Comparison of ENCODE assay signal across 13 cellular contexts in the genomic region with DNA sequence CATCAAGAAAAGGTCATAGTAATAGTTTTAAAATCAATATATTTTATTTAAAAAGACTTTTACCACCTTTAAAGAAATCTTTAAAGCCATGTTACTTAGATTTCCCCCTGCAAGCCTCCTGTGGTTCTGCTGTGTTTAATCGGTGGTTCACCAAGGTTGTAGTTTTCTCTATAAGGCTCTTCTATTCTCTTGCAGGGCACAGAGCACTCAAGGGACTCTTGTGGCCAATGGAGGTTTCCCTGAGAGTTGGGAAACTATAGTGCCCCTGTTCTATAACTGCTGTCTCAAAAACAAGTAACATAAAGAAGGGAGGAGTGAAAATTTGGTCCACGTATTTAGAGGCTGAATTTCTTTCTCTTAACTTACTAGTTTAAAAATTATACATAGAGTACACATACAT. TPM values are rescaled to one million over a fixed set of nuclear protein-coding genes. Genes with fewer than 3 reads are reported as not detected.
DNase-seq lines count a peak whose midpoint lies in the region; ATAC-seq and TF ChIP-seq lines count a peak whose summit lies in the region.
"Had no signal": no experiment of that assay in that cellular context is flagged by ENCODE, and none has a peak within 500 bp of the region (broad histone marks: within the 10 kb centered on the region; RNA-seq: fewer than 3 reads in every experiment).

No MANE protein-coding gene starts in this region.

- ATAC-seq in naive thymus-derived CD4-positive, alpha-beta T cell = no peak
- ATAC-seq in HG03521 (IDR thresholded peaks at IDR 0.05; ENCODE audit: unreplicated experiment) = no peak
- ATAC-seq: Panc1, Right ventricle myocardium inferior had no signal

- H3K27ac ChIP-seq in HEK293 (ENCODE audit: extremely low read depth, low read depth, low read length) = no peak overlapping the region
- no peak overlapping the region for H3K27ac ChIP-seq in naive thymus-derived CD4-positive, alpha-beta T cell (ENCODE audit: low read depth, low read length)
- H3K27ac ChIP-seq: C4-2B had no signal

- peak overlapping the region in 3 of 10 donors; percentile 48 to 61 (median 58) for H3K4me3 Mint-ChIP-seq in naive thymus-derived CD4-positive, alpha-beta T cell

- POLR2A ChIA-PET in HEK293 (lab: Yijun Ruan, JAX) = no interaction called here
- POLR2A ChIA-PET in naive thymus-derived CD4-positive, alpha-beta T cell (lab: Charles Lee) = interaction anchor here (0.6 to 1.9 kb wide), 2 partner anchors 25 to 468 kb away, joined by 3 to 14 read pairs; a partner anchor contains a TSS

- H3K4me1 Mint-ChIP-seq in naive thymus-derived CD4-positive, alpha-beta T cell = peaks cover 18 to 43% (median 32%) of the 10 kb centered on the region in 7 donors

- no peaks in the 10 kb centered on the region for H3K9me3 Mint-ChIP-seq in naive thymus-derived CD4-positive, alpha-beta T cell
- H3K9me3 Mint-ChIP-seq: T-cell had no signal

- H3K27me3 Mint-ChIP-seq in naive thymus-derived CD4-positive, alpha-beta T cell = no peaks in the 10 kb centered on the region
- H3K27me3 Mint-ChIP-seq: T-cell had no signal

- no peaks in the 10 kb centered on the region for H3K36me3 ChIP-seq in HEK293 (ENCODE audit: control insufficient read depth in 2 of 2, insufficient read depth in 1 of 2, low read length in 2 of 2)
- no peaks in the 10 kb centered on the region for H3K36me3 ChIP-seq in naive thymus-derived CD4-positive, alpha-beta T cell (ENCODE audit: control insufficient read depth in 2 of 3, insufficient read depth in 3 of 3, low read length in 3 of 3)
- H3K36me3 ChIP-seq: HAP-1 had no signal

- peak overlapping the region in 8 of 9 donors; percentile 60 to 97 (median 90) for H3K27ac Mint-ChIP-seq in naive thymus-derived CD4-positive, alpha-beta T cell

- no peaks in the 10 kb centered on the region for H3K27me3 ChIP-seq in naive thymus-derived CD4-positive, alpha-beta T cell (ENCODE audit: control insufficient read depth in 2 of 2, insufficient read depth in 2 of 2, low read length in 2 of 2)

- no peaks in the 10 kb centered on the region for H3K9me3 ChIP-seq in HEK293 (ENCODE audit: control insufficient read depth, insufficient read depth, low read depth, low read length)
- H3K9me3 ChIP-seq in naive thymus-derived CD4-positive, alpha-beta T cell (ENCODE audit: control insufficient read depth in 2 of 3, low read length in 3 of 3) = no peaks in the 10 kb centered on the region
- H3K9me3 ChIP-seq: HAP-1, SK-N-SH had no signal

- CTCF ChIA-PET in HEK293 (lab: Yijun Ruan, JAX) = interaction anchor here (1.4 kb wide), 1 partner anchor 21 kb away, joined by 5 read pairs; no protein-coding TSS in a partner anchor
- CTCF ChIA-PET in naive thymus-derived CD4-positive, alpha-beta T cell (lab: Charles Lee) = no interaction called here

- H3K4me1 ChIP-seq in HEK293 (ENCODE audit: control insufficient read depth, insufficient read depth, low read length) = peaks cover 29% of the 10 kb centered on the region
- peaks cover 0 to 22% of the 10 kb centered on the region in 2 donors for H3K4me1 ChIP-seq in naive thymus-derived CD4-positive, alpha-beta T cell (ENCODE audit: control insufficient read depth in 2 of 2, insufficient read depth in 2 of 2, low read length in 2 of 2)

- intact Hi-C loops in naive thymus-derived CD4-positive, alpha-beta T cell (cut with micrococcal nuclease) = loop anchor here in 1 of 2 donors (1.0 to 10.0 kb wide), 2 partner anchors 25 to 802 kb away; a partner anchor contains a TSS

- DNase-seq in NCI-H510A treated with DMSO at 0.1 percent for 48 hours (lab: John Stamatoyannopoulos, UW) (peak; percentile 63), NCI-H510A (lab: John Stamatoyannopoulos, UW) (no peak), NCI-H69 (lab: John Stamatoyannopoulos, UW) (peak; percentile 87)
- no peak for DNase-seq in naive thymus-derived CD4-positive, alpha-beta T cell
- no peak for DNase-seq in activated CD4-positive, alpha-beta T cell treated with anti-CD3 and anti-CD28 coated beads for 1 hour
- DNase-seq: T-cell had no signal

- no peak overlapping the region for H3K4me3 ChIP-seq in HEK293 (ENCODE audit: low read depth, low read length)
- no peak overlapping the region for H3K4me3 ChIP-seq in naive thymus-derived CD4-positive, alpha-beta T cell (ENCODE audit: low read length)
- H3K4me3 ChIP-seq: HAP-1 had no signal

- TF ChIP-seq CTCF in HEK293 (tag by site-specific recombination; IDR thresholded peaks at IDR 0.05) = no peak

- H3K36me3 Mint-ChIP-seq in naive thymus-derived CD4-positive, alpha-beta T cell = peaks cover 0 to 4% (median 0%) of the 10 kb centered on the region in 5 donors
- H3K36me3 Mint-ChIP-seq: T-cell had no signal

TF ChIP-seq in HEK293, 187 proteins besides CTCF, POLR2A, EP300 and RAD21:
- TF ChIP-seq, protein P1, sequence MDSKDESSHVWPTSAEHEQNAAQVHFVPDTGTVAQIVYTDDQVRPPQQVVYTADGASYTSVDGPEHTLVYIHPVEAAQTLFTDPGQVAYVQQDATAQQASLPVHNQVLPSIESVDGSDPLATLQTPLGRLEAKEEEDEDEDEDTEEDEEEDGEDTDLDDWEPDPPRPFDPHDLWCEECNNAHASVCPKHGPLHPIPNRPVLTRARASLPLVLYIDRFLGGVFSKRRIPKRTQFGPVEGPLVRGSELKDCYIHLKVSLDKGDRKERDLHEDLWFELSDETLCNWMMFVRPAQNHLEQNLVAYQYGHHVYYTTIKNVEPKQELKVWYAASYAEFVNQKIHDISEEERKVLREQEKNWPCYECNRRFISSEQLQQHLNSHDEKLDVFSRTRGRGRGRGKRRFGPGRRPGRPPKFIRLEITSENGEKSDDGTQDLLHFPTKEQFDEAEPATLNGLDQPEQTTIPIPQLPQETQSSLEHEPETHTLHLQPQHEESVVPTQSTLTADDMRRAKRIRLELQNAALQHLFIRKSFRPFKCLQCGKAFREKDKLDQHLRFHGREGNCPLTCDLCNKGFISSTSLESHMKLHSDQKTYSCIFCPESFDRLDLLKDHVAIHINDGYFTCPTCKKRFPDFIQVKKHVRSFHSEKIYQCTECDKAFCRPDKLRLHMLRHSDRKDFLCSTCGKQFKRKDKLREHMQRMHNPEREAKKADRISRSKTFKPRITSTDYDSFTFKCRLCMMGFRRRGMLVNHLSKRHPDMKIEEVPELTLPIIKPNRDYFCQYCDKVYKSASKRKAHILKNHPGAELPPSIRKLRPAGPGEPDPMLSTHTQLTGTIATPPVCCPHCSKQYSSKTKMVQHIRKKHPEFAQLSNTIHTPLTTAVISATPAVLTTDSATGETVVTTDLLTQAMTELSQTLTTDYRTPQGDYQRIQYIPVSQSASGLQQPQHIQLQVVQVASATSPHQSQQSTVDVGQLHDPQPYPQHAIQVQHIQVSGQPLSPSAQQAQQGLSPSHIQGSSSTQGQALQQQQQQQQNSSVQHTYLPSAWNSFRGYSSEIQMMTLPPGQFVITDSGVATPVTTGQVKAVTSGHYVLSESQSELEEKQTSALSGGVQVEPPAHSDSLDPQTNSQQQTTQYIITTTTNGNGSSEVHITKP (tag by site-specific recombination; IDR thresholded peaks at IDR 0.05) = peak; percentile 83; the same call in 1 of the 2 replicates
- no peak for TF ChIP-seq ZNF548 (tag by site-specific recombination; IDR thresholded peaks at IDR 0.05)
- TF ChIP-seq, protein P2, sequence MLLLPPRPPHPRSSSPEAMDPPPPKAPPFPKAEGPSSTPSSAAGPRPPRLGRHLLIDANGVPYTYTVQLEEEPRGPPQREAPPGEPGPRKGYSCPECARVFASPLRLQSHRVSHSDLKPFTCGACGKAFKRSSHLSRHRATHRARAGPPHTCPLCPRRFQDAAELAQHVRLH (tag by site-specific recombination; IDR thresholded peaks at IDR 0.05) = no peak
- TF ChIP-seq, protein P3, sequence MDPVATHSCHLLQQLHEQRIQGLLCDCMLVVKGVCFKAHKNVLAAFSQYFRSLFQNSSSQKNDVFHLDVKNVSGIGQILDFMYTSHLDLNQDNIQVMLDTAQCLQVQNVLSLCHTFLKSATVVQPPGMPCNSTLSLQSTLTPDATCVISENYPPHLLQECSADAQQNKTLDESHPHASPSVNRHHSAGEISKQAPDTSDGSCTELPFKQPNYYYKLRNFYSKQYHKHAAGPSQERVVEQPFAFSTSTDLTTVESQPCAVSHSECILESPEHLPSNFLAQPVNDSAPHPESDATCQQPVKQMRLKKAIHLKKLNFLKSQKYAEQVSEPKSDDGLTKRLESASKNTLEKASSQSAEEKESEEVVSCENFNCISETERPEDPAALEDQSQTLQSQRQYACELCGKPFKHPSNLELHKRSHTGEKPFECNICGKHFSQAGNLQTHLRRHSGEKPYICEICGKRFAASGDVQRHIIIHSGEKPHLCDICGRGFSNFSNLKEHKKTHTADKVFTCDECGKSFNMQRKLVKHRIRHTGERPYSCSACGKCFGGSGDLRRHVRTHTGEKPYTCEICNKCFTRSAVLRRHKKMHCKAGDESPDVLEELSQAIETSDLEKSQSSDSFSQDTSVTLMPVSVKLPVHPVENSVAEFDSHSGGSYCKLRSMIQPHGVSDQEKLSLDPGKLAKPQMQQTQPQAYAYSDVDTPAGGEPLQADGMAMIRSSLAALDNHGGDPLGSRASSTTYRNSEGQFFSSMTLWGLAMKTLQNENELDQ (tag by site-specific recombination; IDR thresholded peaks at IDR 0.05; ENCODE audit: low read depth) = no peak

RNA-seq across cellular contexts. Expression of a gene that starts 25.0 kb away (rescaled TPM):
- 10 to 100 TPM in 4 of 5 experiments, 1 to 10 TPM in 1; 8.2 to 32.3 (median 15.0) TPM for total RNA-seq in naive thymus-derived CD4-positive, alpha-beta T cell
- polyA plus RNA-seq in naive thymus-derived CD4-positive, alpha-beta T cell = 10 to 100 TPM; 18.5 to 38.7 TPM

Comparison
In these comparisons a context has a peak if more than half of its experiments do, and no peak if none do; other contexts are left out.
1. DNase-seq: peak in NCI-H510A treated with DMSO at 0.1 percent for 48 hours (single experiment) and NCI-H69 (single experiment); none in NCI-H510A (single experiment), naive thymus-derived CD4-positive, alpha-beta T cell (0 of 9) and activated CD4-positive, alpha-beta T cell treated with anti-CD3 and anti-CD28 coated beads for 1 hour (single experiment).